In genomic region chr6:97068211-97068610, GRCh38 we compare ENCODE assay signal across 8 cellular contexts.
DNase-seq lines count a peak whose midpoint lies in the region; ATAC-seq and TF ChIP-seq lines count a peak whose summit lies in the region.

No MANE protein-coding gene starts in this region.

- 88% methylated on average over 1 of the region's 1 CpG; no CpG with 5 or more reads in 1 of the 2 experiments for WGBS in endodermal cell (ENCODE audit: insufficient coverage in 1 of 2, insufficient read length in 1 of 2), 2 experiments

- no peaks in the 10 kb centered on the region for H3K36me3 ChIP-seq in endodermal cell (ENCODE audit: control insufficient read depth, insufficient read depth, low read length)

- no peak overlapping the region for H3K27ac Mint-ChIP-seq in endodermal cell

- H3K4me1 ChIP-seq in endodermal cell (ENCODE audit: control insufficient read depth, insufficient read depth, low read length) = no peaks in the 10 kb centered on the region

- no peaks in the 10 kb centered on the region for H3K27me3 ChIP-seq in endodermal cell (ENCODE audit: control insufficient read depth, insufficient read depth, low read length, poor library complexity, severe bottlenecking)

- no peak overlapping the region for H3K4me3 ChIP-seq in endodermal cell (ENCODE audit: low read length)

- no peak overlapping the region for H3K9ac ChIP-seq in endodermal cell (ENCODE audit: extremely low read depth, low read length, poor library complexity, severe bottlenecking)

- no peaks in the 10 kb centered on the region for H3K27me3 Mint-ChIP-seq in endodermal cell (ENCODE audit: insufficient read depth)

- no peak overlapping the region for H3K4me3 Mint-ChIP-seq in endodermal cell

- H3K9me3 Mint-ChIP-seq in endodermal cell = no peaks in the 10 kb centered on the region

- H3K27ac ChIP-seq in endodermal cell (ENCODE audit: low read depth, low read length) (no peak overlapping the region), substantia nigra (ENCODE audit: low read depth, low read length, poor library complexity, severe bottlenecking) (no peak overlapping the region)

- H3K36me3 Mint-ChIP-seq in endodermal cell (ENCODE audit: low read depth) = no peaks in the 10 kb centered on the region

- no peaks in the 10 kb centered on the region for H3K9me3 ChIP-seq in endodermal cell (ENCODE audit: control insufficient read depth, low read length)

- peaks cover 11% of the 10 kb centered on the region for H3K4me1 Mint-ChIP-seq in endodermal cell

- DNase-seq in activated CD4-positive, alpha-beta T cell treated with anti-CD3 and anti-CD28 coated beads for 48 hours = peak; percentile 41
- DNase-seq in activated CD4-positive, alpha-beta T cell treated with anti-CD3 and anti-CD28 coated beads, Interleukin-2, amount 50 U/mL, for 48 hours = no peak
- peak; percentile 39 for DNase-seq in NCI-H748 treated with DMSO at 0.1 percent for 48 hours (lab: John Stamatoyannopoulos, UW)
- DNase-seq in endodermal cell = no peak
- DNase-seq in stromal cell of bone marrow (ENCODE audit: low read depth) = peak; percentile 13
- DNase-seq in NCI-H226 = no peak
- no peak for DNase-seq in substantia nigra (lab: John Stamatoyannopoulos, UW)

- peak; percentile 83 for TF ChIP-seq CTCF in endodermal cell (conservative IDR thresholded peaks at IDR 0.05)

- ATAC-seq in HG03521 (IDR thresholded peaks at IDR 0.05; ENCODE audit: unreplicated experiment) = no peak

Comparison
In these comparisons a context has a peak if more than half of its experiments do, and no peak if none do; other contexts are left out.
1. DNase-seq: peak in activated CD4-positive, alpha-beta T cell treated with anti-CD3 and anti-CD28 coated beads for 48 hours (single experiment), NCI-H748 treated with DMSO at 0.1 percent for 48 hours (single experiment) and stromal cell of bone marrow (single experiment); none in activated CD4-positive, alpha-beta T cell treated with anti-CD3 and anti-CD28 coated beads, Interleukin-2, amount 50 U/mL, for 48 hours (0 of 2), endodermal cell (single experiment), NCI-H226 (single experiment) and substantia nigra (0 of 49).